In the genomic region with DNA sequence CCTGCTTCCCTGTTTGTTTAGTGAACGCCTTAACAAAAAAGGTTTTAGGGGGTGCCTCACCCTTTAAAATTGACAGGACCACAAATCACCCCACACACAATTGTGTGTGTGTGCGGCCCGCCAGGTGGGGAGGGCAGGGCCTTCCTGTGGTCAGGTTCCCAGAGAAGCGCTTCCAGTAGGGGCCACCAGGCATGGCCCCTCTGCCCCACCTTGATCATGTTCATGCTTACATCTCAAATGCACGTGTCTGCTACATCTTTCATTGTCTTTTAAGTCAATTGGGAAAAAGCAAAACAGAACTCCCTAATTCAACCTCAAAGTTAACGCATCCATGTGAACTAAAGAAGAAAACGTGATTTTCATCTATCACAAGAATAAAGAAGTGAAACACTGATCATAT, we compare ENCODE assay signal across 11 cellular contexts.
A peak's percentile ranks its signal among the peaks of the same experiment; 100 is the strongest.
DNase-seq lines count a peak whose midpoint lies in the region; ATAC-seq and TF ChIP-seq lines count a peak whose summit lies in the region.
"Had no signal": no experiment of that assay in that cellular context is flagged by ENCODE, and none has a peak within 500 bp of the region (broad histone marks: within the 10 kb centered on the region; RNA-seq: fewer than 3 reads in every experiment).

No MANE protein-coding gene starts in this region.

- peaks cover 3% of the 10 kb centered on the region for H3K27me3 Mint-ChIP-seq in stimulated activated naive CD8-positive, alpha-beta T cell treated with anti-CD3 and anti-CD28 coated beads, Interleukin-15, amount 100 ng/mL, for 72 hours

- peak overlapping the region; percentile 92 for H3K27ac ChIP-seq in KOPT-K1 (ENCODE audit: low read depth, low read length, poor library complexity, severe bottlenecking)
- H3K27ac ChIP-seq: colonic mucosa had no signal

- no peaks in the 10 kb centered on the region for H3K36me3 ChIP-seq in KOPT-K1 (ENCODE audit: insufficient read depth, low read length)
- H3K36me3 ChIP-seq: colonic mucosa, heart left ventricle had no signal

- no peaks in the 10 kb centered on the region for H3K9me3 Mint-ChIP-seq in stimulated activated naive CD8-positive, alpha-beta T cell treated with anti-CD3 and anti-CD28 coated beads, Interleukin-15, amount 100 ng/mL, for 72 hours

- no peaks in the 10 kb centered on the region for H3K9me3 ChIP-seq in KOPT-K1 (ENCODE audit: insufficient read depth, low read length, poor library complexity, severe bottlenecking)
- H3K9me3 ChIP-seq: colonic mucosa, heart left ventricle had no signal

- DNase-seq in activated effector memory CD4-positive, alpha-beta T cell treated with anti-CD3 and anti-CD28 coated beads, Interleukin-2, amount 50 U/mL, for 16 hours, result peak; percentile 37
- DNase-seq in activated effector memory CD4-positive, alpha-beta T cell treated with Interleukin-2 at 50 U/mL for 16 hours, result no peak
- DNase-seq in stimulated activated naive CD8-positive, alpha-beta T cell treated with anti-CD3 and anti-CD28 coated beads, Interleukin-15, amount 100 ng/mL, for 72 hours, result no peak
- DNase-seq in foreskin fibroblast (no peak), NCI-H2171 treated with DMSO at 0.1 percent for 48 hours (lab: John Stamatoyannopoulos, UW) (no peak)
- no peak for DNase-seq in stimulated activated CD4-positive, alpha-beta T cell treated with anti-CD3 and anti-CD28 coated beads, Interleukin-4, amount 100 ng/mL, for 24 hours
- DNase-seq: colonic mucosa, heart left ventricle, NCI-H1436 had no signal

- peak overlapping the region; percentile 90 to 98 for H3K27ac Mint-ChIP-seq in stimulated activated naive CD8-positive, alpha-beta T cell treated with anti-CD3 and anti-CD28 coated beads, Interleukin-15, amount 100 ng/mL, for 72 hours

- no peak overlapping the region for H3K4me3 ChIP-seq in foreskin fibroblast (ENCODE audit: low read depth in 1 of 2, low read length in 2 of 2)
- H3K4me3 ChIP-seq: colonic mucosa, heart left ventricle had no signal

- H3K4me1 Mint-ChIP-seq in stimulated activated naive CD8-positive, alpha-beta T cell treated with anti-CD3 and anti-CD28 coated beads, Interleukin-15, amount 100 ng/mL, for 72 hours, result peaks cover 46% of the 10 kb centered on the region

- H3K4me3 Mint-ChIP-seq in stimulated activated naive CD8-positive, alpha-beta T cell treated with anti-CD3 and anti-CD28 coated beads, Interleukin-15, amount 100 ng/mL, for 72 hours, result peak overlapping the region; percentile 2 to 18

- ATAC-seq in HG02610 (IDR thresholded peaks at IDR 0.05; ENCODE audit: unreplicated experiment), result peak; percentile 2
- ATAC-seq in stimulated activated naive CD8-positive, alpha-beta T cell treated with anti-CD3 and anti-CD28 coated beads, Interleukin-15, amount 100 ng/mL, for 72 hours, result no peak
- ATAC-seq: heart left ventricle had no signal

- no peak for TF ChIP-seq CTCF in foreskin fibroblast (IDR thresholded peaks at IDR 0.05; ENCODE audit: low read depth, low read length)
